ENCODE assay signal across 2 cellular contexts in the genomic region with DNA sequence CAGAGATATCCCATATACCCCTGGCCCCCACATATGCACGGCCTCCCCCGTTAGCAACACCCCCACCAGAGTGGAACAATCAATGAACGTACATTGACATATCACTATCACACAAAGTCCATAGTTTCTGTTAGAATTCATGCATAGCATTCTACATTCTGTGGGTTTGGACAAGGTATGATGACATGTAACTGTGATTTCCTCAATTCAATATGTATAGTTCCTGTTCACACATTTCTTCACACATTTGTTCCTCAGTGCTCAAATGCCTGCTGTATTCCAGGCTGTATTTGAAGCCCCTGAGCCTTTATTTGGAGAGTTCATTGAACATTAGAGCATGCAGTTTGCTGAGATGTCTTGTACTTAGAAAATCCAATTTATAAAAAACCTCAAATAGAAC.
TF ChIP-seq lines count a peak whose summit lies in the region.

No MANE protein-coding gene starts in this region.

TF ChIP-seq in IMR-90, 13 proteins besides CTCF, POLR2A, EP300 and RAD21:
- TF ChIP-seq BHLHE40 (IDR thresholded peaks at IDR 0.05; ENCODE audit: low read depth, low read length) (no peak), MAFK (IDR thresholded peaks at IDR 0.05; ENCODE audit: low read depth, low read length) (no peak), RCOR1 (IDR thresholded peaks at IDR 0.05; ENCODE audit: insufficient replicate concordance, low read length) (no peak), MAZ (IDR thresholded peaks at IDR 0.05; ENCODE audit: borderline replicate concordance, low read depth, low read length) (no peak)

TF ChIP-seq in endothelial cell of umbilical vein, 7 proteins besides CTCF, POLR2A, EP300 and RAD21:
- TF ChIP-seq MYC (IDR thresholded peaks at IDR 0.05; ENCODE audit: low read depth, low read length) (no peak), POLR2AphosphoS5 (IDR thresholded peaks at IDR 0.05; ENCODE audit: insufficient read depth, low read depth, low read length) (no peak), FOS (IDR thresholded peaks at IDR 0.05; ENCODE audit: borderline replicate concordance, insufficient read depth, low read length) (no peak), GATA2 (IDR thresholded peaks at IDR 0.05; ENCODE audit: insufficient read depth, insufficient read length, low read depth, low read length) (no peak)
- TF ChIP-seq, protein P1, sequence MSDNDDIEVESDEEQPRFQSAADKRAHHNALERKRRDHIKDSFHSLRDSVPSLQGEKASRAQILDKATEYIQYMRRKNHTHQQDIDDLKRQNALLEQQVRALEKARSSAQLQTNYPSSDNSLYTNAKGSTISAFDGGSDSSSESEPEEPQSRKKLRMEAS (IDR thresholded peaks at IDR 0.05; ENCODE audit: insufficient read depth, insufficient read length) = no peak
